8 cellular contexts compared by ENCODE assay signal in genomic region chr5:124599048-124599973, GRCh38.
A peak's percentile ranks its signal among the peaks of the same experiment; 100 is the strongest.
DNase-seq lines count a peak whose midpoint lies in the region; ATAC-seq, FAIRE-seq and TF ChIP-seq lines count a peak whose summit lies in the region.

No MANE protein-coding gene starts in this region.

- ATAC-seq in GM21381 (IDR thresholded peaks at IDR 0.05; ENCODE audit: unreplicated experiment): peak; percentile 40
- peak; percentile 86 to 95 for ATAC-seq in lower lobe of right lung
- no peak for ATAC-seq in GM19397 (IDR thresholded peaks at IDR 0.05; ENCODE audit: unreplicated experiment)
- ATAC-seq in effector memory CD8-positive, alpha-beta T cell (replicated peaks): no peak
- no peak for ATAC-seq in HG02763 (IDR thresholded peaks at IDR 0.05; ENCODE audit: unreplicated experiment)

- DNase-seq in ACHN (peak; percentile 23), NCI-H2171 (lab: John Stamatoyannopoulos, UW) (peak; percentile 60), bronchial epithelial cell (ENCODE audit: low read depth) (peak; percentile 59), lower lobe of right lung (no peak)
- DNase-seq in effector memory CD8-positive, alpha-beta T cell: no peak

- no peak overlapping the region for H3K4me3 ChIP-seq in bronchial epithelial cell (ENCODE audit: low read depth, low read length)
- no peak overlapping the region for H3K4me3 ChIP-seq in lower lobe of right lung

- in situ Hi-C loops in ACHN (cut with HindIII; ENCODE audit: low pct_ligation_motif_present, low pct_unique_long_range_greater_than_20kb, low sequenced_read_pairs): no loop called here

- intact Hi-C loops in lower lobe of right lung (cut with DNase I): no loop called here

- no peaks in the 10 kb centered on the region for H3K36me3 Mint-ChIP-seq in effector memory CD8-positive, alpha-beta T cell (ENCODE audit: insufficient read depth)

- H3K27me3 Mint-ChIP-seq in effector memory CD8-positive, alpha-beta T cell: no peaks in the 10 kb centered on the region

- H3K27me3 ChIP-seq in bronchial epithelial cell (ENCODE audit: control insufficient read depth, insufficient read depth, low read length): no peaks in the 10 kb centered on the region
- H3K27me3 ChIP-seq in lower lobe of right lung (ENCODE audit: low read depth): no peaks in the 10 kb centered on the region

- no peak overlapping the region for H3K27ac ChIP-seq in lower lobe of right lung

- H3K4me1 ChIP-seq in lower lobe of right lung: peaks cover 27% of the 10 kb centered on the region

- H3K27ac Mint-ChIP-seq in effector memory CD8-positive, alpha-beta T cell: no peak overlapping the region

- peaks cover 0 to 3% of the 10 kb centered on the region in 2 donors for H3K9me3 Mint-ChIP-seq in effector memory CD8-positive, alpha-beta T cell

- H3K4me1 Mint-ChIP-seq in effector memory CD8-positive, alpha-beta T cell (ENCODE audit: low read depth in 2 of 2): no peaks in the 10 kb centered on the region

- H3K36me3 ChIP-seq in bronchial epithelial cell (ENCODE audit: control insufficient read depth, insufficient read depth, low read length) (no peaks in the 10 kb centered on the region), lower lobe of right lung (no peaks in the 10 kb centered on the region)

- no peak for TF ChIP-seq CTCF in bronchial epithelial cell (IDR thresholded peaks at IDR 0.05; ENCODE audit: insufficient read depth, low read length, severe bottlenecking)
- no peak for TF ChIP-seq CTCF in lower lobe of right lung (IDR thresholded peaks at IDR 0.05)

- FAIRE-seq in bronchial epithelial cell (lab: Jason Lieb, UNC): peak; percentile 28

- H3K9me3 ChIP-seq in lower lobe of right lung: no peaks in the 10 kb centered on the region

- H3K4me3 Mint-ChIP-seq in effector memory CD8-positive, alpha-beta T cell: no peak overlapping the region

Comparison
In these comparisons a context has a peak if more than half of its experiments do, and no peak if none do; other contexts are left out.
1. DNase-seq: peak in ACHN (single experiment), NCI-H2171 (single experiment) and bronchial epithelial cell (single experiment); none in lower lobe of right lung (single experiment) and effector memory CD8-positive, alpha-beta T cell (0 of 3).
2. ATAC-seq: peak in GM21381 (single experiment) and lower lobe of right lung (2 of 2); none in GM19397 (single experiment), effector memory CD8-positive, alpha-beta T cell (single experiment) and HG02763 (single experiment).